In genomic region chr3:124888482-124889441, GRCh38 we compare ENCODE assay signal across 13 cellular contexts. TPM values are rescaled to one million over a fixed set of nuclear protein-coding genes. Genes with fewer than 3 reads are reported as not detected.
A peak's percentile ranks its signal among the peaks of the same experiment; 100 is the strongest.
DNase-seq lines count a peak whose midpoint lies in the region; ATAC-seq and TF ChIP-seq lines count a peak whose summit lies in the region.
"Had no signal": no experiment of that assay in that cellular context is flagged by ENCODE, and none has a peak within 500 bp of the region (broad histone marks: within the 10 kb centered on the region; RNA-seq: fewer than 3 reads in every experiment).

No MANE protein-coding gene starts in this region.

- H3K27ac ChIP-seq in CD8-positive, alpha-beta memory T cell (ENCODE audit: low read depth, low read length), result no peak overlapping the region
- H3K27ac ChIP-seq in HUES6 (ENCODE audit: low read depth, low read length), result peak overlapping the region; percentile 96
- H3K27ac ChIP-seq: suprapubic skin had no signal

- H3K36me3 ChIP-seq in CD8-positive, alpha-beta memory T cell (ENCODE audit: insufficient read depth, low read length), result no peaks in the 10 kb centered on the region
- peaks cover 5% of the 10 kb centered on the region; the same call in 1 of the 2 replicates for H3K36me3 ChIP-seq in HUES6 (ENCODE audit: control insufficient read depth, insufficient read depth, low read length)
- H3K36me3 ChIP-seq: suprapubic skin had no signal

- no peak for DNase-seq in CD8-positive, alpha-beta memory T cell
- DNase-seq in chondrocyte (ENCODE audit: low spot score) (no peak), HUDEP-2 (lab: John Stamatoyannopoulos, UW; ENCODE audit: unreplicated experiment in 76 of 76) (no peak), inferior parietal cortex (ENCODE audit: extremely low spot score) (no peak)
- DNase-seq: activated gamma-delta T cell treated with Interleukin-2 at 50 U/mL for 16 hours, mucosa of descending colon, NCI-H2081 treated with DMSO at 0.1 percent for 48 hours had no signal

- ATAC-seq in GM19023 (IDR thresholded peaks at IDR 0.05; ENCODE audit: unreplicated experiment), result no peak
- ATAC-seq: activated CD4-positive, CD25-positive, alpha-beta regulatory T cell treated with anti-CD3 and anti-CD28 coated beads, Interleukin-2, amount 50 U/mL, for 24 hours; mucosa of descending colon had no signal

- H3K4me1 ChIP-seq in CD8-positive, alpha-beta memory T cell (ENCODE audit: insufficient read depth, low read length), result no peaks in the 10 kb centered on the region
- H3K4me1 ChIP-seq in HUES6 (ENCODE audit: control insufficient read depth, insufficient read depth, low read length), result peaks cover 39% of the 10 kb centered on the region

- peak overlapping the region; percentile 88 for H3K9ac ChIP-seq in HUES6 (ENCODE audit: low read length)

- TF ChIP-seq CTCF in chondrocyte (IDR thresholded peaks at IDR 0.05), result no peak
- TF ChIP-seq CTCF in nephron (IDR thresholded peaks at IDR 0.05; ENCODE audit: unreplicated experiment in 3 of 3), result no peak

- no peaks in the 10 kb centered on the region for H3K36me3 Mint-ChIP-seq in CD8-positive, alpha-beta memory T cell
- no peaks in the 10 kb centered on the region for H3K36me3 Mint-ChIP-seq in chondrocyte (ENCODE audit: low read depth)
- H3K36me3 Mint-ChIP-seq in nephron (ENCODE audit: low read depth), result no peaks in the 10 kb centered on the region

- H3K27me3 ChIP-seq in CD8-positive, alpha-beta memory T cell (ENCODE audit: insufficient read depth, low read length, poor library complexity, severe bottlenecking), result peaks cover 9% of the 10 kb centered on the region
- no peaks in the 10 kb centered on the region for H3K27me3 ChIP-seq in HUES6 (ENCODE audit: control insufficient read depth, insufficient read depth, low read length)
- H3K27me3 ChIP-seq: suprapubic skin had no signal

- H3K4me3 ChIP-seq in CD8-positive, alpha-beta memory T cell (ENCODE audit: low read length), result no peak overlapping the region
- peak overlapping the region; percentile 74; the same call in 1 of the 2 replicates for H3K4me3 ChIP-seq in HUES6 (ENCODE audit: low read depth, low read length)
- H3K4me3 ChIP-seq: mucosa of descending colon had no signal

- H3K4me1 Mint-ChIP-seq in CD8-positive, alpha-beta memory T cell, result peaks cover 7 to 16% (median 10%) of the 10 kb centered on the region in 3 donors
- H3K4me1 Mint-ChIP-seq in chondrocyte (ENCODE audit: low read depth), result peaks cover 24% of the 10 kb centered on the region
- H3K4me1 Mint-ChIP-seq in nephron, result peaks cover 10% of the 10 kb centered on the region

- peak overlapping the region; percentile 61 to 89 (median 76) for H3K4me3 Mint-ChIP-seq in CD8-positive, alpha-beta memory T cell
- H3K4me3 Mint-ChIP-seq in chondrocyte (ENCODE audit: unreplicated experiment) (peak overlapping the region; percentile 66), nephron (peak overlapping the region; percentile 78 to 83 (median 81))

- POLR2A ChIA-PET in CD8-positive, alpha-beta memory T cell (lab: Charles Lee), result no interaction called here

- no peaks in the 10 kb centered on the region for H3K9me3 Mint-ChIP-seq in CD8-positive, alpha-beta memory T cell
- H3K9me3 Mint-ChIP-seq in chondrocyte (ENCODE audit: low read depth) (no peaks in the 10 kb centered on the region), nephron (no peaks in the 10 kb centered on the region)

- H3K9me3 ChIP-seq in CD8-positive, alpha-beta memory T cell (ENCODE audit: low read length), result no peaks in the 10 kb centered on the region
- H3K9me3 ChIP-seq in HUES6 (ENCODE audit: control insufficient read depth, insufficient read depth, low read depth, low read length), result no peaks in the 10 kb centered on the region
- H3K9me3 ChIP-seq: mucosa of descending colon, suprapubic skin had no signal

- peaks cover 40 to 54% of the 10 kb centered on the region in 2 donors for H3K27me3 Mint-ChIP-seq in CD8-positive, alpha-beta memory T cell
- H3K27me3 Mint-ChIP-seq in chondrocyte (ENCODE audit: low read depth), result no peaks in the 10 kb centered on the region
- H3K27me3 Mint-ChIP-seq in nephron (ENCODE audit: low read depth), result peaks cover 44% of the 10 kb centered on the region

- no peak overlapping the region for H3K27ac Mint-ChIP-seq in CD8-positive, alpha-beta memory T cell
- H3K27ac Mint-ChIP-seq in chondrocyte (ENCODE audit: unreplicated experiment), result no peak overlapping the region
- H3K27ac Mint-ChIP-seq in nephron, result peak overlapping the region in 1 of 3 experiments; percentile 15

- CTCF ChIA-PET in CD8-positive, alpha-beta memory T cell (lab: Charles Lee), result no interaction called here

RNA-seq across cellular contexts. Expression of gene ITGB5, which starts 1.6 kb away (rescaled TPM):
- total RNA-seq in CD8-positive, alpha-beta memory T cell, result 1 to 10 TPM; 2.0 to 3.3 TPM
- 0.62 TPM for polyA plus RNA-seq in CD8-positive, alpha-beta memory T cell
- 498 to 625 TPM (median 501 TPM) in 3 replicates for total RNA-seq in chondrocyte

RNA-seq across cellular contexts. Expression of gene MUC13, which starts 45.8 kb away (rescaled TPM):
- total RNA-seq in CD8-positive, alpha-beta memory T cell, result not detected
- not detected for polyA plus RNA-seq in CD8-positive, alpha-beta memory T cell
- total RNA-seq in chondrocyte, result not detected in 3 replicates
- polyA plus RNA-seq: fibroblast of lung had no signal

Comparison
In these comparisons a context has a peak if more than half of its experiments do, and no peak if none do; other contexts are left out.
1. RNA of gene ITGB5, which starts 1.6 kb away (total RNA-seq): 498 to 625 TPM in chondrocyte; 2.0 to 3.3 TPM in CD8-positive, alpha-beta memory T cell; every median in the first group is over 100 times any median in the second.
2. Peak in every context shown above with its lines, with median percentiles within 50 percentile points of each other: H3K4me3 Mint-ChIP-seq.